ENCODE assay signal across 8 cellular contexts in the genomic region with DNA sequence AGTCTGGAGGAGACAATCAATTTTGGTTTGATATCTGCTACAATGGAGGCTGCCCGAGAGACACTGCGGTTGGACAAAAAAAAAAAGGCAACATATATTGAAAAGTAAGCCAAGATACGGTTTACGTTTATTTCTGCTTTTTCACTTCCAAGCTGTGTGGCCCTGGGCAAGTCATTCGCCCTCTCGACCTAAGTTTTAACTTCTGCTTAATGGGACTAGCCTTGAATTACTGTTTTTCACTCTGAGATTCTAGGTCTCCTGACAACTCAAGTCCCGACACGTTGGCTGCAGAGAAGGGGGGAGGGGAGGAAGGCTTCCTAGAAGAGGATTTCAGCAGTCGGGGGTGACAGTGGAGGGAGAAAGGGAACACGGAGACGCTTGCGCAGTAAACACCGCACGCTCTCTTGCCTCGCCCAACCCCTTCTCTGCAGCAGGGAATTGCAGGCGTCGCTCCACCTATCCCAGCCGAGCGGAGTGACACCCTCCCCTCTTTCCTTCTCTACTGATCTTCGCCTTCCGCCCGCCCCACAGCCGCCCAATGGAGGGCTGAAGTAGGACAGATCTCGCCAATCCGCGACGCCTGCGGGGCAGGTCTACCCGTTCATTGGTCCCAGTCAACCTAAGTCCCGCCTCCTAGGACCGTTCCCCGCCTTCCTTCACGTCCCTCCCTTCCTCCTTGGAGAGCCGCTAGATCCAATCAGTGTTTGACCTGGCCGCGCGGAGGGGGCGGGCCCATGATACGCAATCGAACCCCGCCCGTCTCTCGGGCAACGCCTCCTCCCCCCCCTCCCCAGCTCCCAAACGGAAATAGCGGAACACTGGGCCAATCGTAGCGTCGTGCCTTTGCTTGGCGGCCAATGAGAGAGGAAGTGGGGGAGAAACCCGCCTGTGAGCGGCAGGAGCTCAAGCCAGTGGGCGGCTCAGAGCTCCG. TPM values are rescaled to one million over a fixed set of nuclear protein-coding genes. Genes with fewer than 3 reads are reported as not detected.
DNase-seq lines count a peak whose midpoint lies in the region; ATAC-seq, FAIRE-seq and TF ChIP-seq lines count a peak whose summit lies in the region.

No MANE protein-coding gene starts in this region.

- POLR2A ChIA-PET in RWPE1 (lab: Yijun Ruan, JAX; ENCODE audit: low non-redundant PET), result interaction anchor here (0.6 kb wide), 1 partner anchor 90 kb away, joined by 6 read pairs; no protein-coding TSS in a partner anchor
- POLR2A ChIA-PET in naive thymus-derived CD8-positive, alpha-beta T cell (lab: Charles Lee), result interaction anchor here (0.5 to 3.6 kb wide), 12 partner anchors 47 to 1347 kb away, joined by 3 to 40 read pairs (median 5); partner anchors contain the start of genes AKT1S1, ATF5, FUZ and GYS1

- CTCF ChIA-PET in RWPE1 (lab: Yijun Ruan, JAX), result interaction anchor here (0.5 kb wide), 1 partner anchor 46 kb away, joined by 3 read pairs; no protein-coding TSS in a partner anchor

- H3K27me3 Mint-ChIP-seq in naive thymus-derived CD8-positive, alpha-beta T cell, result peaks cover 0 to 4% (median 0%) of the 10 kb centered on the region in 5 donors
- no peaks in the 10 kb centered on the region for H3K27me3 Mint-ChIP-seq in stimulated activated naive B cell treated with anti-CD40 and anti-IgM and Interleukin-4, amounts not matched to agents 10 μg/mL and 1 μg/mL and 100 μg/mL, for 72 hours

- no peaks in the 10 kb centered on the region for H3K9me3 Mint-ChIP-seq in naive thymus-derived CD8-positive, alpha-beta T cell
- H3K9me3 Mint-ChIP-seq in stimulated activated naive B cell treated with anti-CD40 and anti-IgM and Interleukin-4, amounts not matched to agents 10 μg/mL and 1 μg/mL and 100 μg/mL, for 72 hours, result no peaks in the 10 kb centered on the region

- DNase-seq in ELF-1 (ENCODE audit: low read depth, low spot score), result peak; percentile 100
- DNase-seq in H54 (ENCODE audit: insufficient read length, low spot score), result peak; percentile 99
- DNase-seq in LoVo (ENCODE audit: low spot score), result peak; percentile 100
- DNase-seq in RWPE1 (ENCODE audit: low spot score), result peak; percentile 100
- peak; percentile 99 for DNase-seq in activated T-helper 9 cell treated with anti-CD3 and anti-CD28 coated beads, Interleukin-2, amount 50 U/mL, for 16 hours (ENCODE audit: low read depth)
- peak; percentile 100 for DNase-seq in fibroblast of peridontal ligament (ENCODE audit: extremely low read depth)
- peak; percentile 95 to 100 (median 99) for DNase-seq in naive thymus-derived CD8-positive, alpha-beta T cell
- peak; percentile 99 for DNase-seq in stimulated activated naive B cell treated with anti-CD40 and anti-IgM and Interleukin-4, amounts not matched to agents 10 μg/mL and 1 μg/mL and 100 μg/mL, for 72 hours

- FAIRE-seq in H54 (lab: Jason Lieb, UNC), result peak; percentile 93

- TF ChIP-seq POLR2A in H54 (IDR thresholded peaks at IDR 0.05; ENCODE audit: low read depth, low read length), result peak; percentile 63

- peak overlapping the region; percentile 87 to 97 (median 96) for H3K27ac Mint-ChIP-seq in naive thymus-derived CD8-positive, alpha-beta T cell
- H3K27ac Mint-ChIP-seq in stimulated activated naive B cell treated with anti-CD40 and anti-IgM and Interleukin-4, amounts not matched to agents 10 μg/mL and 1 μg/mL and 100 μg/mL, for 72 hours, result peak overlapping the region; percentile 98

- ATAC-seq in naive thymus-derived CD8-positive, alpha-beta T cell, result peak; percentile 88 to 90
- ATAC-seq in stimulated activated naive B cell treated with anti-CD40 and anti-IgM and Interleukin-4, amounts not matched to agents 10 μg/mL and 1 μg/mL and 100 μg/mL, for 72 hours (replicated peaks), result peak; percentile 91 to 92

- H3K36me3 Mint-ChIP-seq in naive thymus-derived CD8-positive, alpha-beta T cell, result peaks cover 0 to 6% (median 0%) of the 10 kb centered on the region in 3 donors
- peaks cover 3 to 11% of the 10 kb centered on the region in 2 donors for H3K36me3 Mint-ChIP-seq in stimulated activated naive B cell treated with anti-CD40 and anti-IgM and Interleukin-4, amounts not matched to agents 10 μg/mL and 1 μg/mL and 100 μg/mL, for 72 hours

- no peak for TF ChIP-seq CTCF in RWPE1 (conservative IDR thresholded peaks at IDR 0.05; ENCODE audit: low read depth)

- H3K4me3 Mint-ChIP-seq in naive thymus-derived CD8-positive, alpha-beta T cell, result peak overlapping the region; percentile 77 to 96 (median 92)
- peak overlapping the region; percentile 83 to 99 for H3K4me3 Mint-ChIP-seq in stimulated activated naive B cell treated with anti-CD40 and anti-IgM and Interleukin-4, amounts not matched to agents 10 μg/mL and 1 μg/mL and 100 μg/mL, for 72 hours

- H3K27ac ChIP-seq in RWPE1, result peak overlapping the region; percentile 96

- H3K4me1 Mint-ChIP-seq in naive thymus-derived CD8-positive, alpha-beta T cell, result peaks cover 31 to 42% (median 36%) of the 10 kb centered on the region in 4 donors
- peaks cover 25 to 26% of the 10 kb centered on the region in 2 donors for H3K4me1 Mint-ChIP-seq in stimulated activated naive B cell treated with anti-CD40 and anti-IgM and Interleukin-4, amounts not matched to agents 10 μg/mL and 1 μg/mL and 100 μg/mL, for 72 hours

RNA-seq across cellular contexts. Expression of gene AP2A1, which starts 0.5 kb away (rescaled TPM):
- 10 to 100 TPM; 56.1 to 57.8 TPM for total RNA-seq in naive thymus-derived CD8-positive, alpha-beta T cell
- polyA plus RNA-seq in naive thymus-derived CD8-positive, alpha-beta T cell, result 1 to 10 TPM; 4.5 to 6.5 (median 4.9) TPM

RNA-seq across cellular contexts. Expression of gene TSKS, which starts 3.2 kb away (rescaled TPM):
- 1 to 10 TPM; 3.5 to 4.8 TPM for total RNA-seq in naive thymus-derived CD8-positive, alpha-beta T cell
- 1 to 10 TPM in 1 of 3 donors, under 1 TPM in 2; 0.17 to 1.2 (median 0.40) TPM for polyA plus RNA-seq in naive thymus-derived CD8-positive, alpha-beta T cell

RNA-seq across cellular contexts. Expression of gene FUZ, which starts 46.8 kb away (rescaled TPM):
- 10 to 100 TPM; 23.0 to 28.8 TPM for total RNA-seq in naive thymus-derived CD8-positive, alpha-beta T cell
- polyA plus RNA-seq in naive thymus-derived CD8-positive, alpha-beta T cell, result 1 to 10 TPM; 5.4 to 7.5 (median 7.0) TPM

RNA-seq across cellular contexts. Expression of gene MED25, which starts 51.8 kb away (rescaled TPM):
- 10 to 100 TPM; 39.8 to 43.2 TPM for total RNA-seq in naive thymus-derived CD8-positive, alpha-beta T cell
- polyA plus RNA-seq in naive thymus-derived CD8-positive, alpha-beta T cell, result 10 to 100 TPM in 2 of 3 donors, 1 to 10 TPM in 1; 7.5 to 19.2 (median 13.1) TPM

Comparison
In these comparisons a context has a peak if more than half of its experiments do, and no peak if none do; other contexts are left out.
1. Peak in every context shown above with its lines: DNase-seq, ATAC-seq and H3K27ac ChIP-seq.